Comparison of ENCODE assay signal across 13 cellular contexts in the genomic region with DNA sequence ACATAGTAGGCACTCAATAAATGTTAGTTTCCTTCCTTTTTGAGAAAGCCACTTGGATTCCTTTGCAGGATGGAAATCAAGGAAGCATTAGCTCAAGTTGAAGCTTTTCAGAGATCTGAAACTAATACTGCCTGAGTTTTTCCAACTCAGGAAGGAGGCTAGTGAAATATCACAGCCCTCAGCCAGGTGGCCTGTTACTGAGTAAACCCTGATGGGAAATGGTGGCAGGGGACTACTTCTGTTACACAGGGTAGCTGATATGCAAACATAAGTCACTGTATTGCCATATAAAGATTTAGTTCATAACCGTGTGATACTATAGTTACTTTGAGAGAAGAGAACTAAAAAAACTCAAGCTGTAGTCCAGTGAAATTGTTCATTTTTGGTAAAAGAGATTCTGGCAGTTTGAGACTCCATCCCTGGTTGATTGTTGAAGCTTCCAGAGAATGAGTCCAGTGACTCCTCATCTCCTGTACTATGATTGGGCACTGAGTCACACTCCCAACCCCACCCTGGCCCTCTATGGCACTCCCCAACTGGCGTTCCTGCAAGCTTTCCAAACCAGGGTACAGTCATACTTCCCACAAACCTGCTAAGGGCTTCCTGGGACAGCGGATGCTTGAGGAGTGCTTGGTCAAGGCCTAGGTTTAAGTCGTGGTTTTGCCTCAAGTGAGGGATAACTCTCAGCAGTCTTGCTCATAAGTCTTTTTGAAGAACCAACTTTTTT.
DNase-seq lines count a peak whose midpoint lies in the region; ATAC-seq lines count a peak whose summit lies in the region.
"Had no signal": no experiment of that assay in that cellular context is flagged by ENCODE, and none has a peak within 500 bp of the region (broad histone marks: within the 10 kb centered on the region; RNA-seq: fewer than 3 reads in every experiment).

No MANE protein-coding gene starts in this region.

- ATAC-seq in HG03520 (IDR thresholded peaks at IDR 0.05; ENCODE audit: unreplicated experiment), result no peak

- peak; percentile 18 for DNase-seq in CD1c-positive myeloid dendritic cell (ENCODE audit: extremely low spot score)
- peak; percentile 62 for DNase-seq in HS-27A (ENCODE audit: low read depth)
- peak; percentile 10 for DNase-seq in amniotic stem cell (lab: John Stamatoyannopoulos, UW)
- DNase-seq in kidney tubule cell (ENCODE audit: low spot score), result peak; percentile 94
- DNase-seq in middle frontal gyrus (ENCODE audit: extremely low spot score, low spot score), result no peak
- no peak for DNase-seq in effector CD8-positive, alpha-beta T cell (lab: John Stamatoyannopoulos, UW)
- no peak for DNase-seq in COR-L47 (lab: John Stamatoyannopoulos, UW)
- DNase-seq: activated CD4-positive, CD25-positive, alpha-beta regulatory T cell; activated naive CD4-positive, alpha-beta T cell treated with Interleukin-2 at 50 U/mL for 16 hours; effector CD4-positive, alpha-beta T cell; NCI-H1092 treated with DMSO at 0.1 percent for 48 hours; PC-9 had no signal

Comparison
In these comparisons a context has a peak if more than half of its experiments do, and no peak if none do; other contexts are left out.
1. DNase-seq: peak in CD1c-positive myeloid dendritic cell (single experiment), HS-27A (single experiment), amniotic stem cell (single experiment) and kidney tubule cell (single experiment); none in middle frontal gyrus (single experiment), effector CD8-positive, alpha-beta T cell (single experiment) and COR-L47 (single experiment).